ENCODE assay signal across 13 cellular contexts in genomic region chr10:56662765-56663447, GRCh38.
DNase-seq lines count a peak whose midpoint lies in the region; ATAC-seq and TF ChIP-seq lines count a peak whose summit lies in the region.
"Had no signal": no experiment of that assay in that cellular context is flagged by ENCODE, and none has a peak within 500 bp of the region (broad histone marks: within the 10 kb centered on the region; RNA-seq: fewer than 3 reads in every experiment).

No MANE protein-coding gene starts in this region.

- H3K27me3 ChIP-seq in MM.1S (replicated peaks; ENCODE audit: insufficient read depth, low read length), result no peaks in the 10 kb centered on the region
- H3K27me3 ChIP-seq: uterus had no signal

- no peak overlapping the region for H3K27ac Mint-ChIP-seq in mesothelial cell of epicardium
- H3K27ac Mint-ChIP-seq: T-helper 1 cell treated with Interleukin-12 subunit alpha and Interleukin-12 subunit beta and Interleukin-4 antibody, amounts not matched to agents 30 μg/mL and 1 μg/mL, for 36 hours had no signal

- H3K4me1 Mint-ChIP-seq in mesothelial cell of epicardium, result no peaks in the 10 kb centered on the region

- peak; percentile 93 for ATAC-seq in GM18858 (IDR thresholded peaks at IDR 0.05; ENCODE audit: unreplicated experiment)
- peak; percentile 94 for ATAC-seq in GM21390 (IDR thresholded peaks at IDR 0.05; ENCODE audit: unreplicated experiment)
- ATAC-seq in HG02938 (IDR thresholded peaks at IDR 0.05; ENCODE audit: unreplicated experiment), result peak; percentile 97
- ATAC-seq in HG03520 (IDR thresholded peaks at IDR 0.05; ENCODE audit: unreplicated experiment), result peak; percentile 92
- ATAC-seq: Panc1 had no signal

- no peaks in the 10 kb centered on the region for H3K9me3 ChIP-seq in MM.1S (replicated peaks; ENCODE audit: insufficient read depth, low read length)
- H3K9me3 ChIP-seq: uterus had no signal

- no peaks in the 10 kb centered on the region for H3K9me2 ChIP-seq in MM.1S (replicated peaks; ENCODE audit: insufficient read depth, low read length)

- H3K4me1 ChIP-seq in MM.1S (ENCODE audit: low read length), result no peaks in the 10 kb centered on the region
- H3K4me1 ChIP-seq: uterus had no signal

- H3K36me3 ChIP-seq in MM.1S (replicated peaks; ENCODE audit: insufficient read depth, low read length), result no peaks in the 10 kb centered on the region
- H3K36me3 ChIP-seq: uterus had no signal

- H3K4me3 ChIP-seq in MM.1S (ENCODE audit: low read length), result no peak overlapping the region
- H3K4me3 ChIP-seq: uterus had no signal

- TF ChIP-seq CTCF in MM.1S (IDR thresholded peaks at IDR 0.05; ENCODE audit: low read length), result no peak
- no peak for TF ChIP-seq CTCF in mesothelial cell of epicardium (IDR thresholded peaks at IDR 0.05; ENCODE audit: unreplicated experiment)

- no peak overlapping the region for H3K9ac ChIP-seq in MM.1S (ENCODE audit: low read length)

- no peak overlapping the region for H3K4me3 Mint-ChIP-seq in mesothelial cell of epicardium
- H3K4me3 Mint-ChIP-seq: T-helper 1 cell treated with Interleukin-12 subunit alpha and Interleukin-12 subunit beta and Interleukin-4 antibody, amounts not matched to agents 30 μg/mL and 1 μg/mL, for 36 hours had no signal

- DNase-seq in NCI-H1694 (lab: John Stamatoyannopoulos, UW) (no peak), MM.1S (no peak), KG1 (lab: John Stamatoyannopoulos, UW) (no peak), mesothelial cell of epicardium (ENCODE audit: low spot score in 2 of 2, unreplicated experiment in 2 of 2) (no peak)
- DNase-seq: activated CD4-positive, alpha-beta T cell treated with anti-CD3 and anti-CD28 coated beads, Interleukin-2, amount 50 U/mL, for 4 hours; activated naive CD4-positive, alpha-beta T cell treated with Interleukin-2 at 50 U/mL for 16 hours; uterus had no signal

- H3K36me3 Mint-ChIP-seq in mesothelial cell of epicardium, result no peaks in the 10 kb centered on the region

- no peaks in the 10 kb centered on the region for H3K9me3 Mint-ChIP-seq in mesothelial cell of epicardium

- no peak overlapping the region for H3K27ac ChIP-seq in MM.1S (ENCODE audit: low read length)
- H3K27ac ChIP-seq: uterus had no signal

- H3K27me3 Mint-ChIP-seq in mesothelial cell of epicardium (ENCODE audit: low read depth), result no peaks in the 10 kb centered on the region

- no peaks in the 10 kb centered on the region for H4K20me1 ChIP-seq in MM.1S (ENCODE audit: insufficient read depth, low read length)

- no peak overlapping the region for H3K4me2 ChIP-seq in MM.1S (ENCODE audit: low read depth, low read length)

- H3F3A ChIP-seq in MM.1S (ENCODE audit: insufficient read depth, low read length), result no peaks in the 10 kb centered on the region

- H3K79me2 ChIP-seq in MM.1S (ENCODE audit: low read length), result no peaks in the 10 kb centered on the region

- no peak overlapping the region for H2AFZ ChIP-seq in MM.1S (ENCODE audit: low read length)
